Comparison of ENCODE assay signal across 8 cellular contexts in genomic region chr6:32940656-32941411, GRCh38. TPM values are rescaled to one million over a fixed set of nuclear protein-coding genes. Genes with fewer than 3 reads are reported as not detected.
DNase-seq lines count a peak whose midpoint lies in the region; ATAC-seq and TF ChIP-seq lines count a peak whose summit lies in the region.

Gene HLA-DMB (minus strand): TSS chr6:32941028. CDS start chr6:32940807, 221 bp downstream.

- H3K36me3 ChIP-seq in OCI-LY1 (ENCODE audit: insufficient read depth, low read length): no peaks in the 10 kb centered on the region

- CTCF ChIA-PET in activated naive CD4-positive, alpha-beta T cell treated with anti-CD3 and anti-CD28 coated beads for 36 hours (lab: Charles Lee): interaction anchor here (0.8 to 6.7 kb wide), 11 partner anchors 9 to 103 kb away, joined by 3 to 101 read pairs (median 7); partner anchors contain the start of genes BRD2 and HLA-DMA

- no peaks in the 10 kb centered on the region for H3K27me3 ChIP-seq in OCI-LY1 (ENCODE audit: insufficient read depth, low read length)

- H3F3A ChIP-seq in OCI-LY1 (ENCODE audit: insufficient read depth, low read length): peaks cover 12% of the 10 kb centered on the region; the same call in 1 of the 2 replicates

- H3K9me3 Mint-ChIP-seq in activated naive CD4-positive, alpha-beta T cell treated with anti-CD3 and anti-CD28 coated beads for 36 hours: peaks cover 5% of the 10 kb centered on the region
- no peaks in the 10 kb centered on the region for H3K9me3 Mint-ChIP-seq in nephron

- no peak for TF ChIP-seq CTCF in OCI-LY1 (IDR thresholded peaks at IDR 0.05; ENCODE audit: low read length)
- no peak for TF ChIP-seq CTCF in nephron (IDR thresholded peaks at IDR 0.05; ENCODE audit: unreplicated experiment in 3 of 3)

- H3K4me2 ChIP-seq in OCI-LY1 (ENCODE audit: low read length): peak within 1 kb of the TSS; percentile 90

- H3K27ac Mint-ChIP-seq in activated naive CD4-positive, alpha-beta T cell treated with anti-CD3 and anti-CD28 coated beads for 36 hours: peak within 1 kb of the TSS; percentile 78
- peak within 1 kb of the TSS; percentile 95 to 97 (median 96) for H3K27ac Mint-ChIP-seq in nephron

- H3K27ac ChIP-seq in OCI-LY1 (ENCODE audit: low read depth, low read length, poor library complexity, severe bottlenecking): peak within 1 kb of the TSS; percentile 99

- peak; percentile 75 for DNase-seq in DMS 273 treated with DMSO at 0.1 percent for 48 hours (lab: John Stamatoyannopoulos, UW)
- peak; percentile 69 for DNase-seq in GM19238 (ENCODE audit: insufficient read length, low spot score)
- DNase-seq in activated naive CD4-positive, alpha-beta T cell treated with anti-CD3 and anti-CD28 coated beads for 36 hours: peak; percentile 65
- peak; percentile 77 for DNase-seq in foreskin melanocyte
- no peak for DNase-seq in NCI-H128 (lab: John Stamatoyannopoulos, UW; ENCODE audit: unreplicated experiment)

- H3K27me3 Mint-ChIP-seq in activated naive CD4-positive, alpha-beta T cell treated with anti-CD3 and anti-CD28 coated beads for 36 hours (ENCODE audit: low read depth): no peaks in the 10 kb centered on the region
- peaks cover 17% of the 10 kb centered on the region for H3K27me3 Mint-ChIP-seq in nephron (ENCODE audit: low read depth)

- ATAC-seq in HG03280 (IDR thresholded peaks at IDR 0.05; ENCODE audit: unreplicated experiment): peak; percentile 62

- H3K36me3 Mint-ChIP-seq in activated naive CD4-positive, alpha-beta T cell treated with anti-CD3 and anti-CD28 coated beads for 36 hours (ENCODE audit: low read depth): no peaks in the 10 kb centered on the region
- H3K36me3 Mint-ChIP-seq in nephron (ENCODE audit: low read depth): no peaks in the 10 kb centered on the region

- H3K4me3 Mint-ChIP-seq in activated naive CD4-positive, alpha-beta T cell treated with anti-CD3 and anti-CD28 coated beads for 36 hours: peak within 1 kb of the TSS; percentile 79
- peak within 1 kb of the TSS; percentile 80 to 84 (median 83) for H3K4me3 Mint-ChIP-seq in nephron

- H3K4me3 ChIP-seq in OCI-LY1 (ENCODE audit: low read depth, low read length, poor library complexity, severe bottlenecking): peak within 1 kb of the TSS; percentile 52

- intact Hi-C loops in activated naive CD4-positive, alpha-beta T cell treated with anti-CD3 and anti-CD28 coated beads for 36 hours (cut with micrococcal nuclease): loop anchor here (1.0 kb wide), 3 partner anchors 12 to 47 kb away; partner anchors contain the start of genes BRD2 and HLA-DMA

- no peaks in the 10 kb centered on the region for H3K9me2 ChIP-seq in OCI-LY1 (ENCODE audit: low read depth, low read length)

- no peaks in the 10 kb centered on the region for H3K79me2 ChIP-seq in OCI-LY1 (ENCODE audit: insufficient read depth, low read length)

- peak within 1 kb of the TSS; percentile 61 for H3K9ac ChIP-seq in OCI-LY1 (ENCODE audit: low read length)

- H3K4me1 ChIP-seq in OCI-LY1 (ENCODE audit: insufficient read depth, low read length, severe bottlenecking): peaks cover 95% of the 10 kb centered on the region

- no peaks in the 10 kb centered on the region for H4K20me1 ChIP-seq in OCI-LY1 (ENCODE audit: insufficient read depth, low read length)

- H3K9me3 ChIP-seq in OCI-LY1 (ENCODE audit: low read length): no peaks in the 10 kb centered on the region

- H2AFZ ChIP-seq in OCI-LY1 (ENCODE audit: low read length): no peak within 1 kb of the TSS

- peaks cover 57% of the 10 kb centered on the region for H3K4me1 Mint-ChIP-seq in activated naive CD4-positive, alpha-beta T cell treated with anti-CD3 and anti-CD28 coated beads for 36 hours (ENCODE audit: low read depth)
- H3K4me1 Mint-ChIP-seq in nephron: peaks cover 15% of the 10 kb centered on the region

RNA-seq across cellular contexts. Expression of gene HLA-DMB, which starts in this region (rescaled TPM):
- total RNA-seq in activated naive CD4-positive, alpha-beta T cell treated with anti-CD3 and anti-CD28 coated beads for 36 hours: 1 to 10 TPM in 1 of 2 experiments, under 1 TPM in 1; 0.76 to 1.3 TPM
